ENCODE assay signal across 29 cellular contexts in the genomic region with DNA sequence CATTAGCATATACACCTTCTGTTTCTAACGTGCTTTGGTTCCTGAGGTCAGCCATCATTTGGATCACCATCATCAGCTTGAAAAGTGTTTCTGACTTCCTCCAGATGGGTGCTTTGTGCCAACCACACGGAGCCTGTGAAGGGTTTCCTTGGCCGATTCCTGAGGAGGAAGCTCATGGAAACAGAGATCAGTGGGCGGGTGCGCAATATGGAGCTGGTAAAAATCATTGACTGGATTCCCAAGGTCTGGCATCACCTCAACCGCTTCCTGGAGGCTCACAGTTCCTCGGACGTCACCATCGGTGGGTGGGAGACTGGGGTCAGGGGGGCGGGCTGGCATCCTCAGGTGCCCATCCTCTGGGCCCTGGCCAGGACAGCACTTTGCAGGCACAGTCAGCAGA. TPM values are rescaled to one million over a fixed set of nuclear protein-coding genes. Genes with fewer than 3 reads are reported as not detected.
DNase-seq lines count a peak whose midpoint lies in the region; ATAC-seq and TF ChIP-seq lines count a peak whose summit lies in the region.
"Had no signal": no experiment of that assay in that cellular context is flagged by ENCODE, and none has a peak within 500 bp of the region (broad histone marks: within the 10 kb centered on the region; RNA-seq: fewer than 3 reads in every experiment).

No MANE protein-coding gene starts in this region.

- H4K8ac ChIP-seq in neuronal stem cell (ENCODE audit: low read depth, low read length): no peak overlapping the region

- peak overlapping the region; percentile 34 for H3K23ac ChIP-seq in neuronal stem cell (ENCODE audit: low read depth, low read length, poor library complexity)

- no peak overlapping the region for H3K14ac ChIP-seq in neuronal stem cell (ENCODE audit: low read length)

- no peak overlapping the region for H2AK5ac ChIP-seq in neuronal stem cell (ENCODE audit: low read depth, low read length)

- peak; percentile 46 for DNase-seq in NCI-H82 (lab: John Stamatoyannopoulos, UW)
- no peak for DNase-seq in NCI-H82 treated with DMSO at 0.1 percent for 48 hours (lab: John Stamatoyannopoulos, UW; ENCODE audit: unreplicated experiment)
- peak; percentile 38 for DNase-seq in middle frontal gyrus (ENCODE audit: extremely low spot score, low spot score)
- DNase-seq in neuronal stem cell (ENCODE audit: low spot score): no peak
- no peak for DNase-seq in gastrocnemius medialis
- no peak for DNase-seq in Ammon's horn (ENCODE audit: low spot score)
- no peak for DNase-seq in lower leg skin (ENCODE audit: low spot score in 2 of 2)
- DNase-seq: AML-193; BE2C; C1 segment of cervical spinal cord; CD4-positive, alpha-beta memory T cell; CD4-positive, CD25-positive, alpha-beta regulatory T cell; CD8-positive, alpha-beta memory T cell; COR-L47; DMS 273 treated with DMSO at 0.1 percent for 48 hours; DMS153; DMS53; DMS79; DND-41; EL; GDM1 had no signal

- in situ Hi-C loops in gastrocnemius medialis (cut with MboI; ENCODE audit: low sequenced_read_pairs in 4 of 4): loop anchor here in 1 of 4 donors (10.0 kb wide), 1 partner anchor 151 kb away; no protein-coding TSS in a partner anchor

- no peak overlapping the region for H2BK15ac ChIP-seq in neuronal stem cell (ENCODE audit: low read length)

- H3K27me3 ChIP-seq in neuronal stem cell (ENCODE audit: control insufficient read depth in 3 of 3, insufficient read depth in 3 of 3, low read depth in 1 of 3, low read length in 3 of 3) (no peaks in the 10 kb centered on the region), gastrocnemius medialis (no peaks in the 10 kb centered on the region)
- H3K27me3 ChIP-seq: BE2C, BLaER1 had no signal

- H2BK120ac ChIP-seq in neuronal stem cell (ENCODE audit: low read depth, low read length): no peak overlapping the region

- H3K4me3 ChIP-seq in neuronal stem cell (ENCODE audit: low read length in 2 of 2) (no peak overlapping the region), gastrocnemius medialis (no peak overlapping the region), lower leg skin (ENCODE audit: low read depth, poor library complexity, severe bottlenecking) (no peak overlapping the region)
- H3K4me3 ChIP-seq: A549, BLaER1, GM12878 had no signal

- H3K9me3 ChIP-seq in neuronal stem cell (replicated peaks in 1 of 2; ENCODE audit: control insufficient read depth in 2 of 2, insufficient read depth in 1 of 2, low read depth in 1 of 2, low read length in 2 of 2) (no peaks in the 10 kb centered on the region), gastrocnemius medialis (no peaks in the 10 kb centered on the region)
- H3K9me3 ChIP-seq: A549, BE2C, BLaER1 had no signal

- no peak overlapping the region for H2AFZ ChIP-seq in neuronal stem cell (ENCODE audit: low read length)

- no peak overlapping the region for H4K91ac ChIP-seq in neuronal stem cell (ENCODE audit: low read depth, low read length, poor library complexity)

- H3K18ac ChIP-seq in neuronal stem cell (ENCODE audit: low read length): no peak overlapping the region

- WGBS in neuronal stem cell (ENCODE audit: extremely low coverage in 2 of 2, insufficient read length in 2 of 2, insufficient replicate concordance in 1 of 2), 2 donors: no CpG with 5 or more reads among the region's 10 CpGs
- WGBS in lower leg skin, 2 donors: 93 to 97% methylated on average over 10 of the region's 10 CpGs

- H3K4ac ChIP-seq in neuronal stem cell (ENCODE audit: low read length): no peak overlapping the region

- H3K4me1 ChIP-seq in neuronal stem cell (ENCODE audit: control insufficient read depth in 2 of 2, insufficient read depth in 1 of 2, low read depth in 1 of 2, low read length in 2 of 2) (no peaks in the 10 kb centered on the region), gastrocnemius medialis (no peaks in the 10 kb centered on the region)
- H3K4me1 ChIP-seq: BE2C had no signal

- H3K36me3 ChIP-seq in neuronal stem cell (replicated peaks in 1 of 2; ENCODE audit: control insufficient read depth in 2 of 2, insufficient read depth in 2 of 2, low read length in 2 of 2): peaks cover 9 to 87% of the 10 kb centered on the region in 2 donors
- peaks cover 0 to 12% of the 10 kb centered on the region in 2 donors for H3K36me3 ChIP-seq in gastrocnemius medialis
- H3K36me3 ChIP-seq: BE2C, BLaER1 had no signal

- TF ChIP-seq POLR2A in gastrocnemius medialis (IDR thresholded peaks at IDR 0.05) (no peak), lower leg skin (IDR thresholded peaks at IDR 0.05) (no peak)

- TF ChIP-seq CTCF in gastrocnemius medialis (IDR thresholded peaks at IDR 0.05 in 4 of 5, conservative IDR thresholded peaks at IDR 0.05 in 1 of 5) (no peak), lower leg skin (IDR thresholded peaks at IDR 0.05) (no peak)

- ATAC-seq in gastrocnemius medialis: no peak
- ATAC-seq: A549, GM12878 had no signal

- H3K27ac ChIP-seq in neuronal stem cell (replicated peaks; ENCODE audit: low read length) (no peak overlapping the region), gastrocnemius medialis (no peak overlapping the region)
- H3K27ac ChIP-seq: 22Rv1, A549, BLaER1 had no signal

- intact Hi-C loops in gastrocnemius medialis (cut with DNase I; ENCODE audit: low total_unique reads): no loop called here
- intact Hi-C loops in lower leg skin (cut with DNase I; ENCODE audit: low total_unique reads): no loop called here

- H2BK5ac ChIP-seq in neuronal stem cell (ENCODE audit: low read length): no peak overlapping the region

- H3K9ac ChIP-seq in neuronal stem cell (ENCODE audit: low read depth, low read length, poor library complexity): no peak overlapping the region
- H3K9ac ChIP-seq: BLaER1 had no signal

- no peaks in the 10 kb centered on the region for H3K79me1 ChIP-seq in neuronal stem cell (ENCODE audit: low read depth, low read length)

- no peak overlapping the region for H3K4me2 ChIP-seq in neuronal stem cell (ENCODE audit: insufficient read depth, low read length, poor library complexity, severe bottlenecking)
- H3K4me2 ChIP-seq: A549, BLaER1 had no signal

- no peak overlapping the region for H2BK12ac ChIP-seq in neuronal stem cell (ENCODE audit: low read length)

RNA-seq across cellular contexts. Expression of a gene that starts 54.8 kb away (rescaled TPM):
- polyA plus RNA-seq in neuronal stem cell (2013, experiment 1 of 2): 0.39 TPM
- 0.43 TPM for polyA plus RNA-seq in neuronal stem cell (2013, experiment 2 of 2)
- total RNA-seq in gastrocnemius medialis: not detected
- not detected for total RNA-seq in lower leg skin
- total RNA-seq: A172; CD4-positive, alpha-beta memory T cell; CD4-positive, CD25-positive, alpha-beta regulatory T cell; CD8-positive, alpha-beta memory T cell; Daoy; G401; GM12878 had no signal
- polyA plus RNA-seq: A549; CD14-positive monocyte; CD4-positive, alpha-beta memory T cell; CD4-positive, CD25-positive, alpha-beta regulatory T cell; CD8-positive, alpha-beta memory T cell; GM12878 had no signal

Comparison
In these comparisons a context has a peak if more than half of its experiments do, and no peak if none do; other contexts are left out.
1. DNase-seq: peak in NCI-H82 (single experiment) and middle frontal gyrus (single experiment); none in NCI-H82 treated with DMSO at 0.1 percent for 48 hours (single experiment), neuronal stem cell (single experiment), gastrocnemius medialis (0 of 2), Ammon's horn (single experiment) and lower leg skin (0 of 2).